20 cellular contexts compared by ENCODE assay signal in genomic region chr13:63567031-63567430, GRCh38.
DNase-seq lines count a peak whose midpoint lies in the region; ATAC-seq lines count a peak whose summit lies in the region.
"Had no signal": no experiment of that assay in that cellular context is flagged by ENCODE, and none has a peak within 500 bp of the region (broad histone marks: within the 10 kb centered on the region; RNA-seq: fewer than 3 reads in every experiment).

No MANE protein-coding gene starts in this region.

- no peak overlapping the region for H3K27ac ChIP-seq in Karpas-422 (ENCODE audit: low read length)
- no peak overlapping the region for H3K27ac ChIP-seq in neuronal stem cell (replicated peaks; ENCODE audit: low read length)
- H3K27ac ChIP-seq: A549 had no signal

- no peaks in the 10 kb centered on the region for H3K27me3 Mint-ChIP-seq in stimulated activated memory B cell treated with anti-CD40 and anti-IgM and Interleukin-4, amounts not matched to agents 10 μg/mL and 1 μg/mL and 100 μg/mL, for 72 hours
- H3K27me3 Mint-ChIP-seq: CD4-positive, alpha-beta memory T cell had no signal

- no peaks in the 10 kb centered on the region for H3K79me2 ChIP-seq in Karpas-422 (ENCODE audit: low read length)

- no peaks in the 10 kb centered on the region for H4K20me1 ChIP-seq in Karpas-422 (ENCODE audit: insufficient read depth, low read depth, low read length)

- no CpG with 5 or more reads among the region's 1 CpG for WGBS in neuronal stem cell (ENCODE audit: extremely low coverage in 2 of 2, insufficient read length in 2 of 2, insufficient replicate concordance in 1 of 2), 2 donors

- peak overlapping the region; percentile 67 for H2BK15ac ChIP-seq in neuronal stem cell (ENCODE audit: low read length)

- H3K36me3 Mint-ChIP-seq in stimulated activated memory B cell treated with anti-CD40 and anti-IgM and Interleukin-4, amounts not matched to agents 10 μg/mL and 1 μg/mL and 100 μg/mL, for 72 hours = no peaks in the 10 kb centered on the region
- H3K36me3 Mint-ChIP-seq: CD4-positive, alpha-beta memory T cell had no signal

- no peak overlapping the region for H3K27ac Mint-ChIP-seq in stimulated activated memory B cell treated with anti-CD40 and anti-IgM and Interleukin-4, amounts not matched to agents 10 μg/mL and 1 μg/mL and 100 μg/mL, for 72 hours
- H3K27ac Mint-ChIP-seq: CD4-positive, alpha-beta memory T cell; GM23338; H9 had no signal

- H4K8ac ChIP-seq in neuronal stem cell (ENCODE audit: low read depth, low read length) = peak overlapping the region; percentile 96

- H2BK12ac ChIP-seq in neuronal stem cell (ENCODE audit: low read length) = no peak overlapping the region

- H3K18ac ChIP-seq in neuronal stem cell (ENCODE audit: low read length) = peak overlapping the region; percentile 48

- H3K4me3 ChIP-seq in Karpas-422 (ENCODE audit: low read length) = no peak overlapping the region
- H3K4me3 ChIP-seq in neuronal stem cell (ENCODE audit: low read length in 2 of 2) = no peak overlapping the region
- no peak overlapping the region for H3K4me3 ChIP-seq in MG63
- H3K4me3 ChIP-seq: A549, GM23338 had no signal

- H3K36me3 ChIP-seq in Karpas-422 (ENCODE audit: insufficient read depth, low read length) = no peaks in the 10 kb centered on the region
- H3K36me3 ChIP-seq in neuronal stem cell (replicated peaks in 1 of 2; ENCODE audit: control insufficient read depth in 2 of 2, insufficient read depth in 2 of 2, low read length in 2 of 2) = no peaks in the 10 kb centered on the region
- no peaks in the 10 kb centered on the region for H3K36me3 ChIP-seq in MG63

- no peak overlapping the region for H2BK120ac ChIP-seq in neuronal stem cell (ENCODE audit: low read depth, low read length)

- H3K4me3 Mint-ChIP-seq in stimulated activated memory B cell treated with anti-CD40 and anti-IgM and Interleukin-4, amounts not matched to agents 10 μg/mL and 1 μg/mL and 100 μg/mL, for 72 hours = no peak overlapping the region
- H3K4me3 Mint-ChIP-seq: CD4-positive, alpha-beta memory T cell; GM23338; H9 had no signal

- H3K23ac ChIP-seq in neuronal stem cell (ENCODE audit: low read depth, low read length, poor library complexity) = peak overlapping the region; percentile 73

- H3K79me1 ChIP-seq in neuronal stem cell (ENCODE audit: low read depth, low read length) = no peaks in the 10 kb centered on the region

- no peak overlapping the region for H3K4ac ChIP-seq in neuronal stem cell (ENCODE audit: low read length)

- no peak overlapping the region for H2BK5ac ChIP-seq in neuronal stem cell (ENCODE audit: low read length)

- H3K9ac ChIP-seq in Karpas-422 (ENCODE audit: low read length) = no peak overlapping the region
- no peak overlapping the region for H3K9ac ChIP-seq in neuronal stem cell (ENCODE audit: low read depth, low read length, poor library complexity)

- H2AFZ ChIP-seq in Karpas-422 (ENCODE audit: low read length) (0 out of 2 replicates have a peak overlapping the region, but pooled peaks have one; percentile 17), neuronal stem cell (ENCODE audit: low read length) (no peak overlapping the region)
- H2AFZ ChIP-seq: GM23338 had no signal

- H3K9me3 ChIP-seq in Karpas-422 (ENCODE audit: low read length) (peaks cover 3% of the 10 kb centered on the region; the same call in 1 of the 2 replicates), neuronal stem cell (replicated peaks in 1 of 2; ENCODE audit: control insufficient read depth in 2 of 2, insufficient read depth in 1 of 2, low read depth in 1 of 2, low read length in 2 of 2) (peaks cover 0 to 1% of the 10 kb centered on the region in 2 donors), MG63 (no peaks in the 10 kb centered on the region)
- H3K9me3 ChIP-seq: A549 had no signal

- H3K9me2 ChIP-seq in Karpas-422 (replicated peaks; ENCODE audit: insufficient read depth, low read length) = no peaks in the 10 kb centered on the region

- H3K9me3 Mint-ChIP-seq in stimulated activated memory B cell treated with anti-CD40 and anti-IgM and Interleukin-4, amounts not matched to agents 10 μg/mL and 1 μg/mL and 100 μg/mL, for 72 hours = no peaks in the 10 kb centered on the region

- H3K4me1 ChIP-seq in Karpas-422 (ENCODE audit: low read length) (no peaks in the 10 kb centered on the region), neuronal stem cell (ENCODE audit: control insufficient read depth in 2 of 2, insufficient read depth in 1 of 2, low read depth in 1 of 2, low read length in 2 of 2) (no peaks in the 10 kb centered on the region)
- H3K4me1 ChIP-seq: A549 had no signal

- no peak overlapping the region for H2AK5ac ChIP-seq in neuronal stem cell (ENCODE audit: low read depth, low read length)

- no peak overlapping the region for H4K91ac ChIP-seq in neuronal stem cell (ENCODE audit: low read depth, low read length, poor library complexity)

- no peak for DNase-seq in Karpas-422
- DNase-seq in fibroblast of the conjunctiva (ENCODE audit: low read depth) = peak; percentile 0
- no peak for DNase-seq in neuronal stem cell (ENCODE audit: low spot score)
- DNase-seq in epidermal melanocyte (ENCODE audit: insufficient read length, low spot score) = no peak
- no peak for DNase-seq in MG63
- no peak for DNase-seq in AG20443 (ENCODE audit: low spot score)
- DNase-seq: 8988T; ACHN; C1 segment of cervical spinal cord; Calu3; CD4-positive, alpha-beta memory T cell; COR-L47; DMS53; DMS79 treated with DMSO at 0.1 percent for 48 hours; H9 had no signal

- no peak overlapping the region for H3K14ac ChIP-seq in neuronal stem cell (ENCODE audit: low read length)

- H3K27me3 ChIP-seq in Karpas-422 (ENCODE audit: low read length) (no peaks in the 10 kb centered on the region), neuronal stem cell (ENCODE audit: control insufficient read depth in 3 of 3, insufficient read depth in 3 of 3, low read depth in 1 of 3, low read length in 3 of 3) (no peaks in the 10 kb centered on the region), MG63 (no peaks in the 10 kb centered on the region)

- no peaks in the 10 kb centered on the region for H3K4me1 Mint-ChIP-seq in stimulated activated memory B cell treated with anti-CD40 and anti-IgM and Interleukin-4, amounts not matched to agents 10 μg/mL and 1 μg/mL and 100 μg/mL, for 72 hours
- H3K4me1 Mint-ChIP-seq: CD4-positive, alpha-beta memory T cell; GM23338; H9 had no signal

- peak; percentile 34 for ATAC-seq in stimulated activated memory B cell treated with anti-CD40 and anti-IgM and Interleukin-4, amounts not matched to agents 10 μg/mL and 1 μg/mL and 100 μg/mL, for 72 hours
- no peak for ATAC-seq in HG02763 (IDR thresholded peaks at IDR 0.05; ENCODE audit: unreplicated experiment)
- ATAC-seq: A549, GM23338, HCT116 had no signal

- H3K4me2 ChIP-seq in Karpas-422 (ENCODE audit: low read depth, low read length, poor library complexity, severe bottlenecking) (no peak overlapping the region), neuronal stem cell (ENCODE audit: insufficient read depth, low read length, poor library complexity, severe bottlenecking) (no peak overlapping the region)
- H3K4me2 ChIP-seq: A549, GM23338 had no signal
